ENCODE assay signal across 1 cellular context in the genomic region with DNA sequence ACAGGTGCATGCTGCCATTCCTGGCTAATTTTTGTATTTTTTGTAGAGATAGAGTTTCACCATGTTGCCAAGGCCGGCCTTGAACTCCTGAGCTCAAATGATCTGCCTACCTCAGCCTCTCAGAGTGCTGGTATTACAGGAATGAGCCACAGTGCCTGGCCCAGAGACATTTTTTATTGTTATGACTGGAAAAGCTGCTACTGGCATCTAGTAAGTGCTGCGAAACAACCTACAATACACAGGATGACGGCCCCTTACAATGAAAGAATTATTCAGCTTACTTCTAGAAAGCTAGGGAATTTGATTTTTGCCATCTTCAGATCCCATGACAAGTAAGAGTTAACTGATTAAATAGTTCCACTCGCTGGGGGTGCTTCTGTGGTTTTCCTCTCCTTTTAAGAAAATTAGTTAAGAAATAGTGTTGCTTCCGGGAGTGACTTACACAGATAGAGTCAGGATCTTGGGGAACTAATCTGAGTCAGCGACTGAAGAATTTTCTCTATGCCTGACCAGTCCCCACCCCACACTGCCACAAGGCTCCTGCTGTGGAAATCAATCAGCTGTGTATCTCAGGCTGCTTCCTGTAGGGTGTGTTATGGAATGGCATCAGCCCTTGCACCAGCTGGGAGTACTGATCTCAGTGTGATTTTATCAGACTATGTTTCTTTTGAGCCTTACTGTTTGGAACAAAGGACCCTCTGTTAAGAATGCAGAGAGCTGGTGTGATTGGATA.
TF ChIP-seq lines count a peak whose summit lies in the region.

No MANE protein-coding gene starts in this region.

TF ChIP-seq in K562, 482 proteins besides CTCF, POLR2A, EP300 and RAD21 (continued from another document and continues in another):
- TF ChIP-seq, protein P1, sequence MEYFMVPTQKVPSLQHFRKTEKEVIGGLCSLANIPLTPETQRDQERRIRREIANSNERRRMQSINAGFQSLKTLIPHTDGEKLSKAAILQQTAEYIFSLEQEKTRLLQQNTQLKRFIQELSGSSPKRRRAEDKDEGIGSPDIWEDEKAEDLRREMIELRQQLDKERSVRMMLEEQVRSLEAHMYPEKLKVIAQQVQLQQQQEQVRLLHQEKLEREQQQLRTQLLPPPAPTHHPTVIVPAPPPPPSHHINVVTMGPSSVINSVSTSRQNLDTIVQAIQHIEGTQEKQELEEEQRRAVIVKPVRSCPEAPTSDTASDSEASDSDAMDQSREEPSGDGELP (CRISPR knock-in tag; IDR thresholded peaks at IDR 0.05; ENCODE audit: borderline replicate concordance): peak; percentile 98
- 0 out of 3 replicates have a peak, but pooled peaks of 1 of the 2 experiments have one; percentile 30 for TF ChIP-seq CBX3 (IDR thresholded peaks at IDR 0.05; ENCODE audit: borderline replicate concordance in 1 of 2, low read length in 2 of 2)
- TF ChIP-seq, protein P2, sequence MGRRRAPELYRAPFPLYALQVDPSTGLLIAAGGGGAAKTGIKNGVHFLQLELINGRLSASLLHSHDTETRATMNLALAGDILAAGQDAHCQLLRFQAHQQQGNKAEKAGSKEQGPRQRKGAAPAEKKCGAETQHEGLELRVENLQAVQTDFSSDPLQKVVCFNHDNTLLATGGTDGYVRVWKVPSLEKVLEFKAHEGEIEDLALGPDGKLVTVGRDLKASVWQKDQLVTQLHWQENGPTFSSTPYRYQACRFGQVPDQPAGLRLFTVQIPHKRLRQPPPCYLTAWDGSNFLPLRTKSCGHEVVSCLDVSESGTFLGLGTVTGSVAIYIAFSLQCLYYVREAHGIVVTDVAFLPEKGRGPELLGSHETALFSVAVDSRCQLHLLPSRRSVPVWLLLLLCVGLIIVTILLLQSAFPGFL (CRISPR knock-in tag; IDR thresholded peaks at IDR 0.05): no peak
- TF ChIP-seq, protein P3, sequence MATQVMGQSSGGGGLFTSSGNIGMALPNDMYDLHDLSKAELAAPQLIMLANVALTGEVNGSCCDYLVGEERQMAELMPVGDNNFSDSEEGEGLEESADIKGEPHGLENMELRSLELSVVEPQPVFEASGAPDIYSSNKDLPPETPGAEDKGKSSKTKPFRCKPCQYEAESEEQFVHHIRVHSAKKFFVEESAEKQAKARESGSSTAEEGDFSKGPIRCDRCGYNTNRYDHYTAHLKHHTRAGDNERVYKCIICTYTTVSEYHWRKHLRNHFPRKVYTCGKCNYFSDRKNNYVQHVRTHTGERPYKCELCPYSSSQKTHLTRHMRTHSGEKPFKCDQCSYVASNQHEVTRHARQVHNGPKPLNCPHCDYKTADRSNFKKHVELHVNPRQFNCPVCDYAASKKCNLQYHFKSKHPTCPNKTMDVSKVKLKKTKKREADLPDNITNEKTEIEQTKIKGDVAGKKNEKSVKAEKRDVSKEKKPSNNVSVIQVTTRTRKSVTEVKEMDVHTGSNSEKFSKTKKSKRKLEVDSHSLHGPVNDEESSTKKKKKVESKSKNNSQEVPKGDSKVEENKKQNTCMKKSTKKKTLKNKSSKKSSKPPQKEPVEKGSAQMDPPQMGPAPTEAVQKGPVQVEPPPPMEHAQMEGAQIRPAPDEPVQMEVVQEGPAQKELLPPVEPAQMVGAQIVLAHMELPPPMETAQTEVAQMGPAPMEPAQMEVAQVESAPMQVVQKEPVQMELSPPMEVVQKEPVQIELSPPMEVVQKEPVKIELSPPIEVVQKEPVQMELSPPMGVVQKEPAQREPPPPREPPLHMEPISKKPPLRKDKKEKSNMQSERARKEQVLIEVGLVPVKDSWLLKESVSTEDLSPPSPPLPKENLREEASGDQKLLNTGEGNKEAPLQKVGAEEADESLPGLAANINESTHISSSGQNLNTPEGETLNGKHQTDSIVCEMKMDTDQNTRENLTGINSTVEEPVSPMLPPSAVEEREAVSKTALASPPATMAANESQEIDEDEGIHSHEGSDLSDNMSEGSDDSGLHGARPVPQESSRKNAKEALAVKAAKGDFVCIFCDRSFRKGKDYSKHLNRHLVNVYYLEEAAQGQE (CRISPR knock-in tag; IDR thresholded peaks at IDR 0.05; ENCODE audit: low read depth): no peak
- TF ChIP-seq TBL1XR1 (IDR thresholded peaks at IDR 0.05; ENCODE audit: low read length in 2 of 2): peak in 1 of 2 experiments; percentile 81; a peak in 2 of 4 replicates
- TF ChIP-seq MAZ (CRISPR knock-in tag; conservative IDR thresholded peaks at IDR 0.05 in 1 of 2, IDR thresholded peaks at IDR 0.05 in 1 of 2): peak; percentile 34 to 60; a peak in 3 of 4 replicates
- TF ChIP-seq SIN3A (IDR thresholded peaks at IDR 0.05; ENCODE audit: borderline replicate concordance in 2 of 2, control insufficient read depth in 1 of 2, low read depth in 2 of 2, low read length in 2 of 2): peak in 1 of 2 experiments; percentile 33; a peak in 1 of 4 replicates
- peak; percentile 72 for TF ChIP-seq TCF3 (CRISPR knock-in tag; IDR thresholded peaks at IDR 0.05)
- TF ChIP-seq BACH1 (tag; IDR thresholded peaks at IDR 0.05): peak; percentile 43; the same call in 1 of the 2 replicates
- peak; percentile 58; the same call in 1 of the 2 replicates for TF ChIP-seq SMAD4 (CRISPR knock-in tag; conservative IDR thresholded peaks at IDR 0.05)
- TF ChIP-seq, protein P4, sequence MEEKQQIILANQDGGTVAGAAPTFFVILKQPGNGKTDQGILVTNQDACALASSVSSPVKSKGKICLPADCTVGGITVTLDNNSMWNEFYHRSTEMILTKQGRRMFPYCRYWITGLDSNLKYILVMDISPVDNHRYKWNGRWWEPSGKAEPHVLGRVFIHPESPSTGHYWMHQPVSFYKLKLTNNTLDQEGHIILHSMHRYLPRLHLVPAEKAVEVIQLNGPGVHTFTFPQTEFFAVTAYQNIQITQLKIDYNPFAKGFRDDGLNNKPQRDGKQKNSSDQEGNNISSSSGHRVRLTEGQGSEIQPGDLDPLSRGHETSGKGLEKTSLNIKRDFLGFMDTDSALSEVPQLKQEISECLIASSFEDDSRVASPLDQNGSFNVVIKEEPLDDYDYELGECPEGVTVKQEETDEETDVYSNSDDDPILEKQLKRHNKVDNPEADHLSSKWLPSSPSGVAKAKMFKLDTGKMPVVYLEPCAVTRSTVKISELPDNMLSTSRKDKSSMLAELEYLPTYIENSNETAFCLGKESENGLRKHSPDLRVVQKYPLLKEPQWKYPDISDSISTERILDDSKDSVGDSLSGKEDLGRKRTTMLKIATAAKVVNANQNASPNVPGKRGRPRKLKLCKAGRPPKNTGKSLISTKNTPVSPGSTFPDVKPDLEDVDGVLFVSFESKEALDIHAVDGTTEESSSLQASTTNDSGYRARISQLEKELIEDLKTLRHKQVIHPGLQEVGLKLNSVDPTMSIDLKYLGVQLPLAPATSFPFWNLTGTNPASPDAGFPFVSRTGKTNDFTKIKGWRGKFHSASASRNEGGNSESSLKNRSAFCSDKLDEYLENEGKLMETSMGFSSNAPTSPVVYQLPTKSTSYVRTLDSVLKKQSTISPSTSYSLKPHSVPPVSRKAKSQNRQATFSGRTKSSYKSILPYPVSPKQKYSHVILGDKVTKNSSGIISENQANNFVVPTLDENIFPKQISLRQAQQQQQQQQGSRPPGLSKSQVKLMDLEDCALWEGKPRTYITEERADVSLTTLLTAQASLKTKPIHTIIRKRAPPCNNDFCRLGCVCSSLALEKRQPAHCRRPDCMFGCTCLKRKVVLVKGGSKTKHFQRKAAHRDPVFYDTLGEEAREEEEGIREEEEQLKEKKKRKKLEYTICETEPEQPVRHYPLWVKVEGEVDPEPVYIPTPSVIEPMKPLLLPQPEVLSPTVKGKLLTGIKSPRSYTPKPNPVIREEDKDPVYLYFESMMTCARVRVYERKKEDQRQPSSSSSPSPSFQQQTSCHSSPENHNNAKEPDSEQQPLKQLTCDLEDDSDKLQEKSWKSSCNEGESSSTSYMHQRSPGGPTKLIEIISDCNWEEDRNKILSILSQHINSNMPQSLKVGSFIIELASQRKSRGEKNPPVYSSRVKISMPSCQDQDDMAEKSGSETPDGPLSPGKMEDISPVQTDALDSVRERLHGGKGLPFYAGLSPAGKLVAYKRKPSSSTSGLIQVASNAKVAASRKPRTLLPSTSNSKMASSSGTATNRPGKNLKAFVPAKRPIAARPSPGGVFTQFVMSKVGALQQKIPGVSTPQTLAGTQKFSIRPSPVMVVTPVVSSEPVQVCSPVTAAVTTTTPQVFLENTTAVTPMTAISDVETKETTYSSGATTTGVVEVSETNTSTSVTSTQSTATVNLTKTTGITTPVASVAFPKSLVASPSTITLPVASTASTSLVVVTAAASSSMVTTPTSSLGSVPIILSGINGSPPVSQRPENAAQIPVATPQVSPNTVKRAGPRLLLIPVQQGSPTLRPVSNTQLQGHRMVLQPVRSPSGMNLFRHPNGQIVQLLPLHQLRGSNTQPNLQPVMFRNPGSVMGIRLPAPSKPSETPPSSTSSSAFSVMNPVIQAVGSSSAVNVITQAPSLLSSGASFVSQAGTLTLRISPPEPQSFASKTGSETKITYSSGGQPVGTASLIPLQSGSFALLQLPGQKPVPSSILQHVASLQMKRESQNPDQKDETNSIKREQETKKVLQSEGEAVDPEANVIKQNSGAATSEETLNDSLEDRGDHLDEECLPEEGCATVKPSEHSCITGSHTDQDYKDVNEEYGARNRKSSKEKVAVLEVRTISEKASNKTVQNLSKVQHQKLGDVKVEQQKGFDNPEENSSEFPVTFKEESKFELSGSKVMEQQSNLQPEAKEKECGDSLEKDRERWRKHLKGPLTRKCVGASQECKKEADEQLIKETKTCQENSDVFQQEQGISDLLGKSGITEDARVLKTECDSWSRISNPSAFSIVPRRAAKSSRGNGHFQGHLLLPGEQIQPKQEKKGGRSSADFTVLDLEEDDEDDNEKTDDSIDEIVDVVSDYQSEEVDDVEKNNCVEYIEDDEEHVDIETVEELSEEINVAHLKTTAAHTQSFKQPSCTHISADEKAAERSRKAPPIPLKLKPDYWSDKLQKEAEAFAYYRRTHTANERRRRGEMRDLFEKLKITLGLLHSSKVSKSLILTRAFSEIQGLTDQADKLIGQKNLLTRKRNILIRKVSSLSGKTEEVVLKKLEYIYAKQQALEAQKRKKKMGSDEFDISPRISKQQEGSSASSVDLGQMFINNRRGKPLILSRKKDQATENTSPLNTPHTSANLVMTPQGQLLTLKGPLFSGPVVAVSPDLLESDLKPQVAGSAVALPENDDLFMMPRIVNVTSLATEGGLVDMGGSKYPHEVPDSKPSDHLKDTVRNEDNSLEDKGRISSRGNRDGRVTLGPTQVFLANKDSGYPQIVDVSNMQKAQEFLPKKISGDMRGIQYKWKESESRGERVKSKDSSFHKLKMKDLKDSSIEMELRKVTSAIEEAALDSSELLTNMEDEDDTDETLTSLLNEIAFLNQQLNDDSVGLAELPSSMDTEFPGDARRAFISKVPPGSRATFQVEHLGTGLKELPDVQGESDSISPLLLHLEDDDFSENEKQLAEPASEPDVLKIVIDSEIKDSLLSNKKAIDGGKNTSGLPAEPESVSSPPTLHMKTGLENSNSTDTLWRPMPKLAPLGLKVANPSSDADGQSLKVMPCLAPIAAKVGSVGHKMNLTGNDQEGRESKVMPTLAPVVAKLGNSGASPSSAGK (IDR thresholded peaks at IDR 0.05): no peak
- peak; percentile 87 for TF ChIP-seq JUND (IDR thresholded peaks at IDR 0.05; ENCODE audit: borderline replicate concordance, low read depth, low read length)
- peak; percentile 87; the same call in 2 of the 3 replicates for TF ChIP-seq JUND (tag; IDR thresholded peaks at IDR 0.05; ENCODE audit: borderline replicate concordance, low read depth, low read length)
- TF ChIP-seq HMGN3 (IDR thresholded peaks at IDR 0.05; ENCODE audit: borderline replicate concordance, extremely low read depth, insufficient read length, low read depth, low read length): peak; percentile 11
- no peak for TF ChIP-seq PTTG1 (tag; IDR thresholded peaks at IDR 0.05; ENCODE audit: low read depth)
- TF ChIP-seq ZNF217 (CRISPR knock-in tag; IDR thresholded peaks at IDR 0.05): no peak
- TF ChIP-seq ETV6 (IDR thresholded peaks at IDR 0.05; ENCODE audit: borderline replicate concordance in 1 of 2, low read depth in 2 of 2, low read length in 1 of 2): peak in 1 of 2 experiments; percentile 70; a peak in 1 of 4 replicates
- TF ChIP-seq ETV6 (CRISPR knock-in tag; IDR thresholded peaks at IDR 0.05; ENCODE audit: borderline replicate concordance): no peak
- no peak for TF ChIP-seq KLF13 (tag; IDR thresholded peaks at IDR 0.05; ENCODE audit: borderline replicate concordance, low read depth)
- peak in 1 of 2 experiments; percentile 77; a peak in 2 of 4 replicates for TF ChIP-seq HDAC1 (IDR thresholded peaks at IDR 0.05)
- peak; percentile 35; the same call in 1 of the 2 replicates for TF ChIP-seq PML (IDR thresholded peaks at IDR 0.05; ENCODE audit: low read length)
- TF ChIP-seq PPARD (CRISPR knock-in tag; IDR thresholded peaks at IDR 0.05): no peak
- peak; percentile 90 for TF ChIP-seq ZNF589 (CRISPR knock-in tag; IDR thresholded peaks at IDR 0.05; ENCODE audit: low read depth)
- peak; percentile 37; the same call in 1 of the 2 replicates for TF ChIP-seq CEBPB (tag; IDR thresholded peaks at IDR 0.05)
- TF ChIP-seq, protein P5, sequence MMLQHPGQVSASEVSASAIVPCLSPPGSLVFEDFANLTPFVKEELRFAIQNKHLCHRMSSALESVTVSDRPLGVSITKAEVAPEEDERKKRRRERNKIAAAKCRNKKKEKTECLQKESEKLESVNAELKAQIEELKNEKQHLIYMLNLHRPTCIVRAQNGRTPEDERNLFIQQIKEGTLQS (IDR thresholded peaks at IDR 0.05): peak; percentile 88
- TF ChIP-seq, protein P5 (CRISPR knock-in tag; conservative IDR thresholded peaks at IDR 0.05): no peak
